In genomic region chr2:10120938-10121574, GRCh38 we compare ENCODE assay signal across 8 cellular contexts. TPM values are rescaled to one million over a fixed set of nuclear protein-coding genes. Genes with fewer than 3 reads are reported as not detected.
DNase-seq lines count a peak whose midpoint lies in the region; TF ChIP-seq lines count a peak whose summit lies in the region.

No MANE protein-coding gene starts in this region.

- peaks cover 39% of the 10 kb centered on the region for H3F3A ChIP-seq in SU-DHL-6 (ENCODE audit: insufficient read depth)

- H3K36me3 ChIP-seq in BE2C (peaks cover 21% of the 10 kb centered on the region), H7 (replicated peaks; ENCODE audit: control insufficient read depth, insufficient read depth, low read length) (peaks cover 11% of the 10 kb centered on the region), SU-DHL-6 (ENCODE audit: low read length) (peaks cover 27% of the 10 kb centered on the region), sigmoid colon (no peaks in the 10 kb centered on the region)

- H3K4me3 ChIP-seq in BE2C (ENCODE audit: low read depth, low read length) (peak overlapping the region; percentile 88), H7 (ENCODE audit: insufficient read depth, low read depth, low read length) (peak overlapping the region; percentile 96), SU-DHL-6 (ENCODE audit: insufficient read depth, low read length, poor library complexity, severe bottlenecking) (peak overlapping the region; percentile 81), fibroblast of pulmonary artery (replicated peaks; ENCODE audit: low read depth, low read length) (peak overlapping the region; percentile 72), sigmoid colon (peak overlapping the region; percentile 48 to 65 (median 59))

- H3K9me2 ChIP-seq in SU-DHL-6 (replicated peaks; ENCODE audit: insufficient read depth, low read length): no peaks in the 10 kb centered on the region

- TF ChIP-seq CTCF in BE2C (IDR thresholded peaks at IDR 0.05; ENCODE audit: low read depth, low read length): no peak
- TF ChIP-seq CTCF in SU-DHL-6 (IDR thresholded peaks at IDR 0.05; ENCODE audit: insufficient read depth, low read length, poor library complexity, severe bottlenecking): no peak
- TF ChIP-seq CTCF in fibroblast of pulmonary artery (IDR thresholded peaks at IDR 0.05; ENCODE audit: low read length, missing control alignments): no peak
- no peak for TF ChIP-seq CTCF in sigmoid colon (IDR thresholded peaks at IDR 0.05)

- H3K4me2 ChIP-seq in SU-DHL-6 (ENCODE audit: low read depth, low read length, poor library complexity, severe bottlenecking): peak overlapping the region; percentile 86

- H3K9me3 ChIP-seq in BE2C (no peaks in the 10 kb centered on the region), SU-DHL-6 (ENCODE audit: insufficient read depth, low read length) (no peaks in the 10 kb centered on the region), sigmoid colon (no peaks in the 10 kb centered on the region)

- TF ChIP-seq EP300 in sigmoid colon (IDR thresholded peaks at IDR 0.05): no peak

- H2AFZ ChIP-seq in SU-DHL-6 (ENCODE audit: low read depth, low read length, severe bottlenecking): no peak overlapping the region

- H3K27ac ChIP-seq in SU-DHL-6 (ENCODE audit: low read depth, low read length) (peak overlapping the region; percentile 90), sigmoid colon (peak overlapping the region in 3 of 4 donors; percentile 68 to 82 (median 68))

- H3K4me1 ChIP-seq in BE2C: no peaks in the 10 kb centered on the region
- H3K4me1 ChIP-seq in sigmoid colon: peaks cover 0 to 33% (median 25%) of the 10 kb centered on the region in 4 donors

- H3K79me2 ChIP-seq in SU-DHL-6 (ENCODE audit: insufficient read depth, low read length): peaks cover 53% of the 10 kb centered on the region

- H3K27me3 ChIP-seq in BE2C (no peaks in the 10 kb centered on the region), H7 (ENCODE audit: control insufficient read depth, insufficient read depth, low read length) (no peaks in the 10 kb centered on the region), SU-DHL-6 (ENCODE audit: low read length) (no peaks in the 10 kb centered on the region), sigmoid colon (peaks cover 13 to 20% (median 18%) of the 10 kb centered on the region in 3 donors)

- peak overlapping the region; percentile 87 for H3K9ac ChIP-seq in SU-DHL-6 (ENCODE audit: low read length)

- TF ChIP-seq POLR2A in sigmoid colon (IDR thresholded peaks at IDR 0.05): no peak

- DNase-seq in BE2C: no peak
- DNase-seq in H7: no peak
- DNase-seq in fibroblast of pulmonary artery (ENCODE audit: low read depth): peak; percentile 31
- peak; percentile 14 for DNase-seq in sigmoid colon
- no peak for DNase-seq in superior temporal gyrus (ENCODE audit: extremely low spot score)
- no peak for DNase-seq in A172 (ENCODE audit: low spot score)
- DNase-seq in nucleus accumbens (lab: John Stamatoyannopoulos, UW): no peak

- 7 to 21% methylated on average over 9 of the region's 9 CpGs for WGBS in sigmoid colon, 2 donors

- intact Hi-C loops in sigmoid colon (cut with DNase I): loop anchor here (5.0 kb wide), 2 partner anchors 181 to 546 kb away; partner anchors contain the start of gene HPCAL1

- peaks cover 16% of the 10 kb centered on the region for H4K20me1 ChIP-seq in SU-DHL-6 (ENCODE audit: low read depth, low read length)

RNA-seq across cellular contexts. Expression of gene RRM2, which starts 1.5 kb away (rescaled TPM):
- polyA plus RNA-seq in BE2C (2012; ENCODE audit: insufficient read depth, insufficient read length, low read depth): 13.0 TPM
- 56.7 and 71.9 TPM in 2 replicates for total RNA-seq in H7 (2014; rRNA removed; shearing (Covaris generic))
- total RNA-seq in sigmoid colon: 1 to 10 TPM in 2 of 4 donors, under 1 TPM in 1, not detected in 1; 0.16 to 4.3 (median 2.7) TPM
- 10 to 100 TPM in 2 of 3 donors, 1 to 10 TPM in 1; 9.6 to 65.8 (median 32.6) TPM for polyA plus RNA-seq in sigmoid colon
- 130 and 137 TPM in 2 replicates for total RNA-seq in A172 (2014; rRNA removed; shearing (Covaris generic))

RNA-seq across cellular contexts. Expression of gene CYS1, which starts 40.8 kb away (rescaled TPM):
- polyA plus RNA-seq in BE2C (2012; ENCODE audit: insufficient read depth, insufficient read length, low read depth): not detected
- total RNA-seq in H7 (2014; rRNA removed; shearing (Covaris generic)): 0.24 and 0.63 TPM in 2 replicates
- 10 to 100 TPM in 2 of 4 donors, 1 to 10 TPM in 2; 7.5 to 24.6 (median 9.6) TPM for total RNA-seq in sigmoid colon
- polyA plus RNA-seq in sigmoid colon: 1 to 10 TPM in 1 of 3 donors, under 1 TPM in 2; 0.46 to 1.8 (median 0.83) TPM
- 4.0 and 5.9 TPM in 2 replicates for total RNA-seq in A172 (2014; rRNA removed; shearing (Covaris generic))

Comparison
In these comparisons a context has a peak if more than half of its experiments do, and no peak if none do; other contexts are left out.
1. DNase-seq: peak in fibroblast of pulmonary artery (single experiment) and sigmoid colon (single experiment); none in BE2C (single experiment), H7 (single experiment), superior temporal gyrus (single experiment), A172 (single experiment) and nucleus accumbens (0 of 56).
2. RNA of gene RRM2, which starts 1.5 kb away (total RNA-seq): 130 to 137 TPM in A172 and 56.7 to 71.9 TPM in H7; 0.16 to 4.3 TPM in sigmoid colon; every median in the first group is over 10 times any median in the second.
3. Peak in every context shown above with its lines, with median percentiles within 50 percentile points of each other: H3K4me3 ChIP-seq.